ENCODE assay signal across 8 cellular contexts in genomic region chr2:241271641-241272297, GRCh38. TPM values are rescaled to one million over a fixed set of nuclear protein-coding genes. Genes with fewer than 3 reads are reported as not detected.
DNase-seq lines count a peak whose midpoint lies in the region; ATAC-seq and TF ChIP-seq lines count a peak whose summit lies in the region.

No MANE protein-coding gene starts in this region.

- H3K27me3 ChIP-seq in adipocyte (replicated peaks; ENCODE audit: control insufficient read depth, insufficient read depth, low read length), result no peaks in the 10 kb centered on the region
- H3K27me3 ChIP-seq in cardiac muscle cell, result no peaks in the 10 kb centered on the region
- no peaks in the 10 kb centered on the region for H3K27me3 ChIP-seq in ovary
- H3K27me3 ChIP-seq in thoracic aorta (replicated peaks; ENCODE audit: insufficient read depth), result no peaks in the 10 kb centered on the region

- H3K9ac ChIP-seq in adipocyte (ENCODE audit: low read length), result peak overlapping the region; percentile 89

- DNase-seq in NCI-H82 (lab: John Stamatoyannopoulos, UW) (peak; percentile 48), NCI-H82 treated with DMSO at 0.1 percent for 48 hours (lab: John Stamatoyannopoulos, UW; ENCODE audit: unreplicated experiment) (no peak), SW 1271 (lab: John Stamatoyannopoulos, UW) (peak; percentile 49 to 72), adipocyte (ENCODE audit: low read depth) (peak; percentile 92), cardiac muscle cell (ENCODE audit: low read depth in 1 of 2, low spot score in 1 of 2) (peak; percentile 79 to 87), ovary (peak; percentile 72 to 81 (median 77)), thoracic aorta (ENCODE audit: low spot score) (peak; percentile 66)

- H3K4me3 ChIP-seq in adipocyte (ENCODE audit: low read length) (peak overlapping the region; percentile 85), cardiac muscle cell (peak overlapping the region; percentile 99), ovary (peak overlapping the region; percentile 78), thoracic aorta (peak overlapping the region; percentile 97)

- H3K9me3 ChIP-seq in adipocyte (ENCODE audit: control insufficient read depth, low read length), result no peaks in the 10 kb centered on the region
- H3K9me3 ChIP-seq in cardiac muscle cell (ENCODE audit: low read depth), result no peaks in the 10 kb centered on the region
- H3K9me3 ChIP-seq in ovary, result no peaks in the 10 kb centered on the region
- H3K9me3 ChIP-seq in thoracic aorta, result no peaks in the 10 kb centered on the region

- TF ChIP-seq CTCF in cardiac muscle cell (IDR thresholded peaks at IDR 0.05; ENCODE audit: low read depth, low read length) (no peak), ovary (IDR thresholded peaks at IDR 0.05) (no peak), thoracic aorta (IDR thresholded peaks at IDR 0.05) (no peak)

- H3K27ac ChIP-seq in cardiac muscle cell (peak overlapping the region; percentile 89), ovary (peak overlapping the region; percentile 83 to 89), thoracic aorta (peak overlapping the region; percentile 93 to 94)

- no peak for TF ChIP-seq EP300 in ovary (IDR thresholded peaks at IDR 0.05)

- H3K4me1 ChIP-seq in adipocyte (ENCODE audit: control insufficient read depth, insufficient read depth, low read length), result peaks cover 43% of the 10 kb centered on the region
- H3K4me1 ChIP-seq in cardiac muscle cell (ENCODE audit: low read depth), result peaks cover 15% of the 10 kb centered on the region
- H3K4me1 ChIP-seq in ovary (ENCODE audit: insufficient read depth), result peaks cover 7% of the 10 kb centered on the region
- H3K4me1 ChIP-seq in thoracic aorta (ENCODE audit: control insufficient read depth in 1 of 2, low read depth in 2 of 2), result peaks cover 26 to 42% of the 10 kb centered on the region in 2 donors

- ATAC-seq in HG03342 (IDR thresholded peaks at IDR 0.05; ENCODE audit: unreplicated experiment) (peak; percentile 43), thoracic aorta (ENCODE audit: insufficient number of reproducible peaks, low FRiP score, low read depth) (peak; percentile 74)

- H3K36me3 ChIP-seq in adipocyte (ENCODE audit: control insufficient read depth, insufficient read depth, low read length, severe bottlenecking) (peaks cover 15% of the 10 kb centered on the region), cardiac muscle cell (peaks cover 2% of the 10 kb centered on the region), ovary (no peaks in the 10 kb centered on the region), thoracic aorta (peaks cover 6% of the 10 kb centered on the region)

- WGBS in ovary, 3 donors, result 1% methylated on average over 26 to 37 of the region's 37 CpGs

- TF ChIP-seq POLR2A in ovary (IDR thresholded peaks at IDR 0.05), result no peak

- intact Hi-C loops in ovary (cut with DNase I), result no loop called here

RNA-seq across cellular contexts. Expression of gene HDLBP, which starts 43.7 kb away (rescaled TPM):
- 313 and 329 TPM in 2 replicates for total RNA-seq in cardiac muscle cell
- 261 and 295 TPM in 2 replicates for polyA plus RNA-seq in cardiac muscle cell
- total RNA-seq in ovary, result 100 to 1,000 TPM; 158 to 424 (median 359) TPM
- polyA plus RNA-seq in ovary, result 100 to 1,000 TPM; 145 to 616 TPM
- total RNA-seq in thoracic aorta, result 100 to 1,000 TPM; 404 to 447 TPM

RNA-seq across cellular contexts. Expression of gene SEPTIN2, which starts 44.0 kb away (rescaled TPM):
- total RNA-seq in cardiac muscle cell (334 and 386 TPM in 2 replicates), ovary (100 to 1,000 TPM; 185 to 394 (median 328) TPM), thoracic aorta (100 to 1,000 TPM; 289 to 405 TPM)
- polyA plus RNA-seq in cardiac muscle cell (627 and 695 TPM in 2 replicates), ovary (100 to 1,000 TPM; 184 to 403 TPM)
